In the genomic region with DNA sequence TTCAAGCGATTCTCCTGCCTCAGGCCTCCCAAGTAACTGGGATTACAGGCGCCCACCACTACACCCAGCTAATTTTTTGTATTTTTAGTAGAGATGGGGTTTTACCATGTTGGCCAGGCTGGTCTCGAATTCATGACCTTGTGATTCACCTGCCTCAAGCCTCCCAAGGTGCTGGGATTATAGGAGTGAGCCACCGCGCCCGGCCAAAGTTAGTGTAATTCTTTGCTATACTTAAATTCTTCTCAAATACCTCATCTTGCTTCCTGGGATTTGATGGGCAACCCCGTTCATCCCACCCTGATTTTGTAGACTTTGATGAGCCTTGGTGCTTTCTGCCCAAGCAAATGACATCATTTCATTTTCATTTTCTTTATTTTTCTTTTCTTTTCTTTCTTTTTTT, we compare ENCODE assay signal across 36 cellular contexts. TPM values are rescaled to one million over a fixed set of nuclear protein-coding genes. Genes with fewer than 3 reads are reported as not detected.
"Had no signal": no experiment of that assay in that cellular context is flagged by ENCODE, and none has a peak within 500 bp of the region (broad histone marks: within the 10 kb centered on the region; RNA-seq: fewer than 3 reads in every experiment).

No MANE protein-coding gene starts in this region.

- DNase-seq: activated B cell treated with CpG ODN at 0.5 μM for 24 hours; activated CD4-positive, alpha-beta memory T cell treated with anti-CD3 and anti-CD28 coated beads, Interleukin-2, amount 10 ng/mL, durations not matched to agents 7 days and 5 days; activated CD4-positive, alpha-beta T cell treated with anti-CD3 and anti-CD28 coated beads for 4 hours; activated CD4-positive, alpha-beta T cell treated with anti-CD3 and anti-CD28 coated beads, Interleukin-2, amount 10 ng/mL, durations not matched to agents 24 days and 14 days; activated CD4-positive, alpha-beta T cell treated with anti-CD3 and anti-CD28 coated beads, Interleukin-2, amount 50 U/mL, for 48 hours; activated CD4-positive, CD25-positive, alpha-beta regulatory T cell treated with anti-CD3 and anti-CD28 coated beads, Interleukin-2, amount 50 U/mL, for 72 hours; activated CD8-positive, alpha-beta memory T cell treated with anti-CD3 and anti-CD28 coated beads for 24 hours; activated CD8-positive, alpha-beta memory T cell treated with anti-CD3 and anti-CD28 coated beads, Interleukin-2, amount 10 ng/mL, durations not matched to agents 7 days and 5 days; activated CD8-positive, alpha-beta memory T cell treated with anti-CD3 and anti-CD28 coated beads, Interleukin-2, amount 50 U/mL, for 48 hours; activated CD8-positive, alpha-beta T cell treated with anti-CD3 and anti-CD28 coated beads, Interleukin-2, amount 10 ng/mL, durations not matched to agents 7 days and 5 days; activated effector memory CD4-positive, alpha-beta T cell treated with Interleukin-2 at 50 U/mL for 16 hours; activated gamma-delta T cell; activated naive CD4-positive, alpha-beta T cell treated with anti-CD3 and anti-CD28 coated beads, Interleukin-2, amount 10 ng/mL, durations not matched to agents 7 days and 5 days; activated naive CD4-positive, alpha-beta T cell treated with Interleukin-2 at 50 U/mL for 16 hours; activated naive CD8-positive, alpha-beta T cell treated with anti-CD3 and anti-CD28 coated beads, Interleukin-2, amount 10 ng/mL, durations not matched to agents 7 days and 5 days; activated naive CD8-positive, alpha-beta T cell treated with anti-CD3 and anti-CD28 coated beads, Interleukin-2, amount 50 U/mL, for 24 hours; activated T-cell treated with anti-CD3 and anti-CD28 coated beads, Interleukin-2, amount 50 U/mL, for 24 hours; activated T-cell treated with anti-CD3 and anti-CD28 coated beads, Interleukin-2, amount 50 U/mL, for 48 hours; amygdala; anterior cingulate cortex; caudate nucleus; cerebellar nuclear complex; T-helper 1 cell; T-helper 2 cell; T-helper 9 cell had no signal

- H3K4me3 Mint-ChIP-seq: activated B cell treated with CpG ODN at 0.5 μM for 24 hours; activated CD4-positive, alpha-beta memory T cell treated with anti-CD3 and anti-CD28 coated beads, Interleukin-2, amount 10 ng/mL, durations not matched to agents 7 days and 5 days; activated CD4-positive, alpha-beta T cell treated with anti-CD3 and anti-CD28 coated beads, Interleukin-2, amount 10 ng/mL, durations not matched to agents 24 days and 14 days; activated CD8-positive, alpha-beta memory T cell treated with anti-CD3 and anti-CD28 coated beads, Interleukin-2, amount 10 ng/mL, durations not matched to agents 7 days and 5 days; activated CD8-positive, alpha-beta T cell treated with anti-CD3 and anti-CD28 coated beads, Interleukin-2, amount 10 ng/mL, durations not matched to agents 7 days and 5 days; activated naive CD4-positive, alpha-beta T cell treated with anti-CD3 and anti-CD28 coated beads, Interleukin-2, amount 10 ng/mL, durations not matched to agents 7 days and 5 days; activated naive CD4-positive, alpha-beta T cell treated with anti-CD3 and anti-CD28 coated beads, Interleukin-2, amount 50 U/mL, for 24 hours; activated naive CD8-positive, alpha-beta T cell; activated naive CD8-positive, alpha-beta T cell treated with anti-CD3 and anti-CD28 coated beads, Interleukin-2, amount 10 ng/mL, durations not matched to agents 7 days and 5 days; activated naive CD8-positive, alpha-beta T cell treated with anti-CD3 and anti-CD28 coated beads, Interleukin-2, amount 50 U/mL, for 24 hours; activated T-cell treated with anti-CD3 and anti-CD28 coated beads, Interleukin-2, amount 50 U/mL, for 24 hours; central memory CD8-positive, alpha-beta T cell; T-helper 1 cell treated with Interleukin-12 subunit alpha and Interleukin-12 subunit beta and Interleukin-4 antibody, amounts not matched to agents 30 μg/mL and 1 μg/mL, for 36 hours; T-helper 2 cell treated with Interferon-gamma antibody and Interleukin-4, amounts not matched to agents 5 μg/mL and 100 μg/mL, for 36 hours had no signal

- H3K36me3 Mint-ChIP-seq: activated CD8-positive, alpha-beta memory T cell treated with anti-CD3 and anti-CD28 coated beads, Interleukin-2, amount 10 ng/mL, durations not matched to agents 7 days and 5 days; activated naive CD4-positive, alpha-beta T cell treated with anti-CD3 and anti-CD28 coated beads, Interleukin-2, amount 10 ng/mL, durations not matched to agents 7 days and 5 days; activated naive CD4-positive, alpha-beta T cell treated with anti-CD3 and anti-CD28 coated beads, Interleukin-2, amount 50 U/mL, for 24 hours; activated naive CD8-positive, alpha-beta T cell; activated naive CD8-positive, alpha-beta T cell treated with anti-CD3 and anti-CD28 coated beads, Interleukin-2, amount 10 ng/mL, durations not matched to agents 7 days and 5 days; brain had no signal

- H3K4me1 ChIP-seq: ascending aorta had no signal

- H3K27ac Mint-ChIP-seq: activated B cell treated with CpG ODN at 0.5 μM for 24 hours; activated CD4-positive, alpha-beta memory T cell treated with anti-CD3 and anti-CD28 coated beads, Interleukin-2, amount 10 ng/mL, durations not matched to agents 7 days and 5 days; activated CD4-positive, alpha-beta T cell treated with anti-CD3 and anti-CD28 coated beads, Interleukin-2, amount 10 ng/mL, durations not matched to agents 24 days and 14 days; activated CD8-positive, alpha-beta memory T cell treated with anti-CD3 and anti-CD28 coated beads, Interleukin-2, amount 10 ng/mL, durations not matched to agents 7 days and 5 days; activated CD8-positive, alpha-beta T cell treated with anti-CD3 and anti-CD28 coated beads, Interleukin-2, amount 10 ng/mL, durations not matched to agents 7 days and 5 days; activated naive CD4-positive, alpha-beta T cell treated with anti-CD3 and anti-CD28 coated beads, Interleukin-2, amount 10 ng/mL, durations not matched to agents 7 days and 5 days; activated naive CD4-positive, alpha-beta T cell treated with anti-CD3 and anti-CD28 coated beads, Interleukin-2, amount 50 U/mL, for 24 hours; activated naive CD8-positive, alpha-beta T cell; activated naive CD8-positive, alpha-beta T cell treated with anti-CD3 and anti-CD28 coated beads, Interleukin-2, amount 10 ng/mL, durations not matched to agents 7 days and 5 days; activated naive CD8-positive, alpha-beta T cell treated with anti-CD3 and anti-CD28 coated beads, Interleukin-2, amount 50 U/mL, for 24 hours; activated T-cell treated with anti-CD3 and anti-CD28 coated beads, Interleukin-2, amount 50 U/mL, for 24 hours; activated T-helper 2 cell treated with anti-CD3 and anti-CD28 coated beads, Interferon-gamma antibody, Interleukin-2, Interleukin-4, amounts not matched to agents 10 μg/mL and 5 μg/mL and 100 μg/mL, durations not matched to agents 14 hours and 24 hours and 36 hours; brain; T-helper 1 cell treated with Interleukin-12 subunit alpha and Interleukin-12 subunit beta and Interleukin-4 antibody, amounts not matched to agents 30 μg/mL and 1 μg/mL, for 36 hours; T-helper 2 cell treated with Interferon-gamma antibody and Interleukin-4, amounts not matched to agents 5 μg/mL and 100 μg/mL, for 36 hours had no signal

- H3K9me3 Mint-ChIP-seq: activated B cell treated with CpG ODN at 0.5 μM for 24 hours; activated CD4-positive, alpha-beta memory T cell treated with anti-CD3 and anti-CD28 coated beads, Interleukin-2, amount 10 ng/mL, durations not matched to agents 7 days and 5 days; activated CD4-positive, alpha-beta T cell treated with anti-CD3 and anti-CD28 coated beads, Interleukin-2, amount 10 ng/mL, durations not matched to agents 24 days and 14 days; activated naive CD4-positive, alpha-beta T cell treated with anti-CD3 and anti-CD28 coated beads, Interleukin-2, amount 10 ng/mL, durations not matched to agents 7 days and 5 days; activated naive CD4-positive, alpha-beta T cell treated with anti-CD3 and anti-CD28 coated beads, Interleukin-2, amount 50 U/mL, for 24 hours; activated naive CD8-positive, alpha-beta T cell treated with anti-CD3 and anti-CD28 coated beads, Interleukin-2, amount 10 ng/mL, durations not matched to agents 7 days and 5 days; activated naive CD8-positive, alpha-beta T cell treated with anti-CD3 and anti-CD28 coated beads, Interleukin-2, amount 50 U/mL, for 24 hours; activated T-cell treated with anti-CD3 and anti-CD28 coated beads, Interleukin-2, amount 50 U/mL, for 24 hours; activated T-helper 2 cell treated with anti-CD3 and anti-CD28 coated beads, Interferon-gamma antibody, Interleukin-2, Interleukin-4, amounts not matched to agents 10 μg/mL and 5 μg/mL and 100 μg/mL, durations not matched to agents 14 hours and 24 hours and 36 hours; brain; central memory CD8-positive, alpha-beta T cell; T-helper 1 cell treated with Interleukin-12 subunit alpha and Interleukin-12 subunit beta and Interleukin-4 antibody, amounts not matched to agents 30 μg/mL and 1 μg/mL, for 36 hours; T-helper 2 cell treated with Interferon-gamma antibody and Interleukin-4, amounts not matched to agents 5 μg/mL and 100 μg/mL, for 36 hours had no signal

- ATAC-seq: activated CD8-positive, alpha-beta memory T cell treated with anti-CD3 and anti-CD28 coated beads, Interleukin-2, amount 10 ng/mL, durations not matched to agents 7 days and 5 days; activated CD8-positive, alpha-beta T cell treated with anti-CD3 and anti-CD28 coated beads, Interleukin-2, amount 10 ng/mL, durations not matched to agents 7 days and 5 days; activated naive CD8-positive, alpha-beta T cell treated with anti-CD3 and anti-CD28 coated beads, Interleukin-2, amount 50 U/mL, for 24 hours had no signal

- H3K9me3 ChIP-seq: ascending aorta had no signal

- H3K27ac ChIP-seq: ascending aorta, cardiac muscle cell, VCaP had no signal

- H3K4me1 Mint-ChIP-seq: activated B cell treated with CpG ODN at 0.5 μM for 24 hours; activated CD4-positive, alpha-beta memory T cell treated with anti-CD3 and anti-CD28 coated beads, Interleukin-2, amount 10 ng/mL, durations not matched to agents 7 days and 5 days; activated CD4-positive, alpha-beta T cell treated with anti-CD3 and anti-CD28 coated beads, Interleukin-2, amount 10 ng/mL, durations not matched to agents 24 days and 14 days; activated CD8-positive, alpha-beta memory T cell treated with anti-CD3 and anti-CD28 coated beads, Interleukin-2, amount 10 ng/mL, durations not matched to agents 7 days and 5 days; activated naive CD4-positive, alpha-beta T cell treated with anti-CD3 and anti-CD28 coated beads, Interleukin-2, amount 10 ng/mL, durations not matched to agents 7 days and 5 days; activated naive CD4-positive, alpha-beta T cell treated with anti-CD3 and anti-CD28 coated beads, Interleukin-2, amount 50 U/mL, for 24 hours; activated naive CD8-positive, alpha-beta T cell treated with anti-CD3 and anti-CD28 coated beads, Interleukin-2, amount 50 U/mL, for 24 hours; central memory CD8-positive, alpha-beta T cell had no signal

- H3K4me3 ChIP-seq: ascending aorta, cardiac muscle cell had no signal

- H3K36me3 ChIP-seq: ascending aorta, cardiac muscle cell had no signal

RNA-seq across cellular contexts. Expression of gene PAX2, which starts 54.5 kb away (rescaled TPM):
- total RNA-seq: activated B cell treated with CpG ODN at 0.5 μM for 24 hours; activated CD4-positive, alpha-beta memory T cell treated with anti-CD3 and anti-CD28 coated beads, Interleukin-2, amount 10 ng/mL, durations not matched to agents 7 days and 5 days; activated CD8-positive, alpha-beta memory T cell treated with anti-CD3 and anti-CD28 coated beads, Interleukin-2, amount 10 ng/mL, durations not matched to agents 7 days and 5 days; activated CD8-positive, alpha-beta T cell treated with anti-CD3 and anti-CD28 coated beads, Interleukin-2, amount 10 ng/mL, durations not matched to agents 7 days and 5 days; activated naive CD8-positive, alpha-beta T cell treated with anti-CD3 and anti-CD28 coated beads, Interleukin-2, amount 10 ng/mL, durations not matched to agents 7 days and 5 days; ascending aorta; bronchial epithelial cell; cardiac muscle cell had no signal
